ENCODE assay signal across 10 cellular contexts in the genomic region with DNA sequence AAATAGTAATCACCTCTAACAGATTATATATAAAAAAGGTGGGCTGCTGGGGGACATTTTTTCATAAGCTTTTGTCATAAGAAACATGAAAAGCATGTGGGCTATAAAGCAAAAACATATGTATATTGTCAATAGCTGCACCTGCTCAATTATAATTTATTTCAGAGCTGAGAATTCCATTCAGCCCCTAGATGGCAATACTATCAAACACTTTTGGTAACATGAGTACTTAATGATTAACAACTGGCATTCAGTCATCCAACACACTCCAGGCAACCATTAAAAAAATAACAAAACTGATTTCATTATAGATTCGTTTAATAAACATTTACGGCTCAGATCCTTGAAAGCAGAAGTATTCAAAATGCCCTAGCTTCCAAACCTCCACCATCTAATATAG.
DNase-seq lines count a peak whose midpoint lies in the region; ATAC-seq, FAIRE-seq and TF ChIP-seq lines count a peak whose summit lies in the region.
"Had no signal": no experiment of that assay in that cellular context is flagged by ENCODE, and none has a peak within 500 bp of the region (broad histone marks: within the 10 kb centered on the region; RNA-seq: fewer than 3 reads in every experiment).

No MANE protein-coding gene starts in this region.

- no peak overlapping the region for H4K91ac ChIP-seq in IMR-90 (ENCODE audit: insufficient read depth, low read depth, low read length)

- CTCF ChIA-PET in IMR-90 (lab: Yijun Ruan, JAX): interaction anchor here (0.6 to 1.7 kb wide), 4 partner anchors 67 to 959 kb away, joined by 3 to 4 read pairs (median 4); no protein-coding TSS in a partner anchor

- no peak overlapping the region for H2AK9ac ChIP-seq in IMR-90 (replicated peaks; ENCODE audit: low read depth, low read length, poor library complexity)

- intact Hi-C loops in IMR-90 (cut with micrococcal nuclease) (no loop called here), left colon (cut with DNase I, micrococcal nuclease) (no loop called here)

- no peak overlapping the region for H3K27ac ChIP-seq in IMR-90 (ENCODE audit: insufficient read depth, low read length)

- H3K4me2 ChIP-seq in IMR-90 (ENCODE audit: low read depth, low read length): no peak overlapping the region

- H4K5ac ChIP-seq in IMR-90 (ENCODE audit: low read depth, low read length): no peak overlapping the region

- H3K27me3 ChIP-seq in IMR-90 (ENCODE audit: control insufficient read depth, insufficient read depth, low read length): no peaks in the 10 kb centered on the region

- TF ChIP-seq POLR2A in IMR-90 (IDR thresholded peaks at IDR 0.05; ENCODE audit: low read depth, low read length): no peak

- no peak overlapping the region for H3K9ac ChIP-seq in IMR-90 (ENCODE audit: low read depth, low read length)

- H3K9me3 ChIP-seq in IMR-90 (ENCODE audit: control insufficient read depth, insufficient read depth, low read length): no peaks in the 10 kb centered on the region

- 0 out of 2 replicates have a peak, but pooled peaks cover 3% of the 10 kb centered on the region for H3K9me1 ChIP-seq in IMR-90 (ENCODE audit: insufficient read depth, low read length)

- BruUV-seq in IMR-90 (replicated peaks; lab: Mats Ljungman, UMichigan): no TSS peak

- FAIRE-seq in GM19239 (lab: Jason Lieb, UNC): no peak

- no peak overlapping the region for H3K14ac ChIP-seq in IMR-90 (replicated peaks; ENCODE audit: low read depth, low read length)

- H2AK5ac ChIP-seq in IMR-90 (ENCODE audit: low read depth, low read length): no peak overlapping the region

- no peak overlapping the region for H3K4ac ChIP-seq in IMR-90 (ENCODE audit: low read depth, low read length)

- no peak overlapping the region for H2AFZ ChIP-seq in IMR-90 (replicated peaks; ENCODE audit: low read length, poor library complexity)

- WGBS in IMR-90 (ENCODE audit: extremely low coverage in 2 of 2, insufficient read length in 1 of 2), 2 experiments: no CpG with 5 or more reads among the region's 2 CpGs

- TF ChIP-seq RAD21 in IMR-90 (IDR thresholded peaks at IDR 0.05; ENCODE audit: low read length): peak; percentile 58

- peak; percentile 45 for TF ChIP-seq CTCF in IMR-90 (conservative IDR thresholded peaks at IDR 0.05; ENCODE audit: low read depth, low read length)
- TF ChIP-seq CTCF in epithelial cell of proximal tubule (conservative IDR thresholded peaks at IDR 0.05; ENCODE audit: low read depth, low read length): peak; percentile 64

- no peak overlapping the region for H4K8ac ChIP-seq in IMR-90 (ENCODE audit: low read depth in 2 of 2, low read length in 2 of 2)

- DNase-seq in ACHN (peak; percentile 48), IMR-90 (peak; percentile 33), NCI-H748 treated with DMSO at 0.1 percent for 48 hours (lab: John Stamatoyannopoulos, UW) (peak; percentile 28), epithelial cell of proximal tubule (ENCODE audit: low read depth) (no peak), GM19239 (ENCODE audit: insufficient read length, low spot score) (no peak), left colon (no peak)
- no peak for DNase-seq in activated CD4-positive, CD25-positive, alpha-beta regulatory T cell (lab: John Stamatoyannopoulos, UW)
- DNase-seq: anterior cingulate cortex, midbrain had no signal

- no peaks in the 10 kb centered on the region for H4K20me1 ChIP-seq in IMR-90 (ENCODE audit: insufficient read depth, low read length)

- no peak overlapping the region for H2BK5ac ChIP-seq in IMR-90 (ENCODE audit: low read depth, low read length, poor library complexity, severe bottlenecking)

- dilution Hi-C loops in IMR-90 (cut with HindIII; ENCODE audit: low sequenced_read_pairs, unreplicated experiment): no loop called here

- H3K23ac ChIP-seq in IMR-90 (ENCODE audit: low read depth, low read length): no peak overlapping the region

- H3K4me1 ChIP-seq in IMR-90 (ENCODE audit: control insufficient read depth, insufficient read depth, low read length): no peaks in the 10 kb centered on the region

- no peaks in the 10 kb centered on the region for H3K79me1 ChIP-seq in IMR-90 (ENCODE audit: low read depth in 1 of 2, low read length in 2 of 2)

- no peak overlapping the region for H2BK20ac ChIP-seq in IMR-90 (ENCODE audit: low read depth, low read length)

- H2BK15ac ChIP-seq in IMR-90 (ENCODE audit: low read depth, low read length): no peak overlapping the region

- ATAC-seq in IMR-90 (ENCODE audit: low read depth) (no peak), HG02938 (IDR thresholded peaks at IDR 0.05; ENCODE audit: unreplicated experiment) (no peak), left colon (no peak)

- H3K4me3 ChIP-seq in IMR-90 (ENCODE audit: insufficient read depth, low read depth, low read length): no peak overlapping the region
- no peak overlapping the region for H3K4me3 ChIP-seq in epithelial cell of proximal tubule (ENCODE audit: low read depth, low read length)

- no peaks in the 10 kb centered on the region for H3K36me3 ChIP-seq in IMR-90 (ENCODE audit: control insufficient read depth, insufficient read depth, low read length)

- H3K18ac ChIP-seq in IMR-90 (ENCODE audit: low read depth, low read length): no peak overlapping the region

- H2BK120ac ChIP-seq in IMR-90 (ENCODE audit: low read depth, low read length): no peak overlapping the region

- in situ Hi-C loops in ACHN (cut with HindIII; ENCODE audit: low pct_ligation_motif_present, low pct_unique_long_range_greater_than_20kb, low sequenced_read_pairs) (no loop called here), IMR-90 (cut with MboI; ENCODE audit: low sequenced_read_pairs) (no loop called here)

- POLR2A ChIA-PET in IMR-90 (lab: Charles Lee; ENCODE audit: unreplicated experiment): no interaction called here

- H3K56ac ChIP-seq in IMR-90 (ENCODE audit: extremely low read depth, insufficient read depth, low read length): no peak overlapping the region

TF ChIP-seq in IMR-90, 13 proteins besides CTCF, POLR2A, EP300 and RAD21:
- TF ChIP-seq NFE2L2 (IDR thresholded peaks at IDR 0.05; ENCODE audit: low read depth, low read length) (no peak), SMC3 (IDR thresholded peaks at IDR 0.05; ENCODE audit: low read depth, low read length) (peak; percentile 30; the same call in 1 of the 2 replicates)

Comparison
In these comparisons a context has a peak if more than half of its experiments do, and no peak if none do; other contexts are left out.
1. DNase-seq: peak in ACHN (single experiment), IMR-90 (single experiment) and NCI-H748 treated with DMSO at 0.1 percent for 48 hours (single experiment); none in epithelial cell of proximal tubule (single experiment), GM19239 (single experiment), activated CD4-positive, CD25-positive, alpha-beta regulatory T cell (0 of 4) and left colon (0 of 2).